ENCODE assay signal across 2 cellular contexts in the genomic region with DNA sequence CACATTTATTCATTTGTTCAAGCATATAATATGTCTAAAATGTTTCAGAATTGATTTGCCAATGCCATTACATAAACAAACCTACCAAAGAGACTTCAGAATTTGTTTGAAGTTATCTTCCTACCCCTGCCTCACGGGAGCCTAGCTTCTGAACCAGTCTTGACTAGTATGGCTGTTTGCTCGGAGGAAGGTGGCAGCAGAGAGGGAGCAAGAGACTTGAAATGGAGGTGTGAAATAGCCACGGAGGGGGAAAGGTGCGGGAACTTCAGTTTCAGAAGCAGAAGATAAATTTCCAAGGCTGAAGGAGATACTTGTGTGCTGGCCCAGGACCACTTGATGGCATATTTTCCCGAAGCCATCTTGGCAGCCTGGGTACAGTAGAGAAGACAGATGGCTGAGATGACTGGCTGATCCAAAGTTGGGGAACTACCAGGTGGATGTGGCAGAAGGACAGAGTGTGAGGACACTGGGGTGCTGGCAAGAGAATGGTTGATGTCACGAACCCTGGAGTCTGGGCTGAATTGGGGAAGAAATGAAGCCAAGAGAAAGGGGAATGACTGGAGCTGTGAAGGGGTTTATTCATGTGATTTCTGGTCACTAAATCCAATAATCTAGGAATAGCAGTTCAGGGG.
TF ChIP-seq lines count a peak whose summit lies in the region.

No MANE protein-coding gene starts in this region.

TF ChIP-seq in HepG2, 621 proteins besides CTCF, POLR2A, EP300 and RAD21:
- TF ChIP-seq PPARG (CRISPR knock-in tag; conservative IDR thresholded peaks at IDR 0.05) (no peak), RFX3 (CRISPR knock-in tag; IDR thresholded peaks at IDR 0.05) (no peak), ZNF317 (CRISPR knock-in tag; IDR thresholded peaks at IDR 0.05) (no peak), SSRP1 (CRISPR knock-in tag; IDR thresholded peaks at IDR 0.05) (no peak), CBX1 (IDR thresholded peaks at IDR 0.05; ENCODE audit: low read depth) (no peak), ATF7-NPFF (CRISPR knock-in tag; IDR thresholded peaks at IDR 0.05; ENCODE audit: low read depth) (no peak), ZNF562 (CRISPR knock-in tag; IDR thresholded peaks at IDR 0.05; ENCODE audit: borderline replicate concordance) (no peak), MLLT10 (CRISPR knock-in tag; IDR thresholded peaks at IDR 0.05) (no peak), SP2 (CRISPR knock-in tag; IDR thresholded peaks at IDR 0.05) (no peak)
- TF ChIP-seq, protein P1, sequence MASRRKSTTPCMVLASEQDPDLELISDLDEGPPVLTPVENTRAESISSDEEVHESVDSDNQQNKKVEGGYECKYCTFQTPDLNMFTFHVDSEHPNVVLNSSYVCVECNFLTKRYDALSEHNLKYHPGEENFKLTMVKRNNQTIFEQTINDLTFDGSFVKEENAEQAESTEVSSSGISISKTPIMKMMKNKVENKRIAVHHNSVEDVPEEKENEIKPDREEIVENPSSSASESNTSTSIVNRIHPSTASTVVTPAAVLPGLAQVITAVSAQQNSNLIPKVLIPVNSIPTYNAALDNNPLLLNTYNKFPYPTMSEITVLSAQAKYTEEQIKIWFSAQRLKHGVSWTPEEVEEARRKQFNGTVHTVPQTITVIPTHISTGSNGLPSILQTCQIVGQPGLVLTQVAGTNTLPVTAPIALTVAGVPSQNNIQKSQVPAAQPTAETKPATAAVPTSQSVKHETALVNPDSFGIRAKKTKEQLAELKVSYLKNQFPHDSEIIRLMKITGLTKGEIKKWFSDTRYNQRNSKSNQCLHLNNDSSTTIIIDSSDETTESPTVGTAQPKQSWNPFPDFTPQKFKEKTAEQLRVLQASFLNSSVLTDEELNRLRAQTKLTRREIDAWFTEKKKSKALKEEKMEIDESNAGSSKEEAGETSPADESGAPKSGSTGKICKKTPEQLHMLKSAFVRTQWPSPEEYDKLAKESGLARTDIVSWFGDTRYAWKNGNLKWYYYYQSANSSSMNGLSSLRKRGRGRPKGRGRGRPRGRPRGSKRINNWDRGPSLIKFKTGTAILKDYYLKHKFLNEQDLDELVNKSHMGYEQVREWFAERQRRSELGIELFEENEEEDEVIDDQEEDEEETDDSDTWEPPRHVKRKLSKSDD (CRISPR knock-in tag; IDR thresholded peaks at IDR 0.05; ENCODE audit: low read depth) = no peak
- TF ChIP-seq, protein P2, sequence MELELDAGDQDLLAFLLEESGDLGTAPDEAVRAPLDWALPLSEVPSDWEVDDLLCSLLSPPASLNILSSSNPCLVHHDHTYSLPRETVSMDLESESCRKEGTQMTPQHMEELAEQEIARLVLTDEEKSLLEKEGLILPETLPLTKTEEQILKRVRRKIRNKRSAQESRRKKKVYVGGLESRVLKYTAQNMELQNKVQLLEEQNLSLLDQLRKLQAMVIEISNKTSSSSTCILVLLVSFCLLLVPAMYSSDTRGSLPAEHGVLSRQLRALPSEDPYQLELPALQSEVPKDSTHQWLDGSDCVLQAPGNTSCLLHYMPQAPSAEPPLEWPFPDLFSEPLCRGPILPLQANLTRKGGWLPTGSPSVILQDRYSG (CRISPR knock-in tag; IDR thresholded peaks at IDR 0.05) = no peak
- TF ChIP-seq, protein P3, sequence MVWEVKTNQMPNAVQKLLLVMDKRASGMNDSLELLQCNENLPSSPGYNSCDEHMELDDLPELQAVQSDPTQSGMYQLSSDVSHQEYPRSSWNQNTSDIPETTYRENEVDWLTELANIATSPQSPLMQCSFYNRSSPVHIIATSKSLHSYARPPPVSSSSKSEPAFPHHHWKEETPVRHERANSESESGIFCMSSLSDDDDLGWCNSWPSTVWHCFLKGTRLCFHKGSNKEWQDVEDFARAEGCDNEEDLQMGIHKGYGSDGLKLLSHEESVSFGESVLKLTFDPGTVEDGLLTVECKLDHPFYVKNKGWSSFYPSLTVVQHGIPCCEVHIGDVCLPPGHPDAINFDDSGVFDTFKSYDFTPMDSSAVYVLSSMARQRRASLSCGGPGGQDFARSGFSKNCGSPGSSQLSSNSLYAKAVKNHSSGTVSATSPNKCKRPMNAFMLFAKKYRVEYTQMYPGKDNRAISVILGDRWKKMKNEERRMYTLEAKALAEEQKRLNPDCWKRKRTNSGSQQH (CRISPR knock-in tag; IDR thresholded peaks at IDR 0.05; ENCODE audit: low read depth) = no peak
- TF ChIP-seq, protein P4, sequence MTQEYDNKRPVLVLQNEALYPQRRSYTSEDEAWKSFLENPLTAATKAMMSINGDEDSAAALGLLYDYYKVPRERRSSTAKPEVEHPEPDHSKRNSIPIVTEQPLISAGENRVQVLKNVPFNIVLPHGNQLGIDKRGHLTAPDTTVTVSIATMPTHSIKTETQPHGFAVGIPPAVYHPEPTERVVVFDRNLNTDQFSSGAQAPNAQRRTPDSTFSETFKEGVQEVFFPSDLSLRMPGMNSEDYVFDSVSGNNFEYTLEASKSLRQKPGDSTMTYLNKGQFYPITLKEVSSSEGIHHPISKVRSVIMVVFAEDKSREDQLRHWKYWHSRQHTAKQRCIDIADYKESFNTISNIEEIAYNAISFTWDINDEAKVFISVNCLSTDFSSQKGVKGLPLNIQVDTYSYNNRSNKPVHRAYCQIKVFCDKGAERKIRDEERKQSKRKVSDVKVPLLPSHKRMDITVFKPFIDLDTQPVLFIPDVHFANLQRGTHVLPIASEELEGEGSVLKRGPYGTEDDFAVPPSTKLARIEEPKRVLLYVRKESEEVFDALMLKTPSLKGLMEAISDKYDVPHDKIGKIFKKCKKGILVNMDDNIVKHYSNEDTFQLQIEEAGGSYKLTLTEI (CRISPR knock-in tag; conservative IDR thresholded peaks at IDR 0.05) = no peak

TF ChIP-seq in WTC11, 78 proteins besides CTCF, POLR2A, EP300 and RAD21:
- TF ChIP-seq MXD4 (CRISPR knock-in tag; IDR thresholded peaks at IDR 0.05; ENCODE audit: borderline replicate concordance) (no peak), NFE2L1 (CRISPR knock-in tag; IDR thresholded peaks at IDR 0.05) (no peak), CREB1 (CRISPR knock-in tag; IDR thresholded peaks at IDR 0.05) (no peak), NR1H2 (CRISPR knock-in tag; IDR thresholded peaks at IDR 0.05) (no peak), FOXJ3 (CRISPR knock-in tag; IDR thresholded peaks at IDR 0.05; ENCODE audit: borderline replicate concordance) (no peak), ZNF671 (CRISPR knock-in tag; IDR thresholded peaks at IDR 0.05) (no peak)
- TF ChIP-seq, protein P5, sequence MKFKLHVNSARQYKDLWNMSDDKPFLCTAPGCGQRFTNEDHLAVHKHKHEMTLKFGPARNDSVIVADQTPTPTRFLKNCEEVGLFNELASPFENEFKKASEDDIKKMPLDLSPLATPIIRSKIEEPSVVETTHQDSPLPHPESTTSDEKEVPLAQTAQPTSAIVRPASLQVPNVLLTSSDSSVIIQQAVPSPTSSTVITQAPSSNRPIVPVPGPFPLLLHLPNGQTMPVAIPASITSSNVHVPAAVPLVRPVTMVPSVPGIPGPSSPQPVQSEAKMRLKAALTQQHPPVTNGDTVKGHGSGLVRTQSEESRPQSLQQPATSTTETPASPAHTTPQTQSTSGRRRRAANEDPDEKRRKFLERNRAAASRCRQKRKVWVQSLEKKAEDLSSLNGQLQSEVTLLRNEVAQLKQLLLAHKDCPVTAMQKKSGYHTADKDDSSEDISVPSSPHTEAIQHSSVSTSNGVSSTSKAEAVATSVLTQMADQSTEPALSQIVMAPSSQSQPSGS (CRISPR knock-in tag; IDR thresholded peaks at IDR 0.05; ENCODE audit: borderline replicate concordance, low read depth) = no peak
- TF ChIP-seq, protein P6, sequence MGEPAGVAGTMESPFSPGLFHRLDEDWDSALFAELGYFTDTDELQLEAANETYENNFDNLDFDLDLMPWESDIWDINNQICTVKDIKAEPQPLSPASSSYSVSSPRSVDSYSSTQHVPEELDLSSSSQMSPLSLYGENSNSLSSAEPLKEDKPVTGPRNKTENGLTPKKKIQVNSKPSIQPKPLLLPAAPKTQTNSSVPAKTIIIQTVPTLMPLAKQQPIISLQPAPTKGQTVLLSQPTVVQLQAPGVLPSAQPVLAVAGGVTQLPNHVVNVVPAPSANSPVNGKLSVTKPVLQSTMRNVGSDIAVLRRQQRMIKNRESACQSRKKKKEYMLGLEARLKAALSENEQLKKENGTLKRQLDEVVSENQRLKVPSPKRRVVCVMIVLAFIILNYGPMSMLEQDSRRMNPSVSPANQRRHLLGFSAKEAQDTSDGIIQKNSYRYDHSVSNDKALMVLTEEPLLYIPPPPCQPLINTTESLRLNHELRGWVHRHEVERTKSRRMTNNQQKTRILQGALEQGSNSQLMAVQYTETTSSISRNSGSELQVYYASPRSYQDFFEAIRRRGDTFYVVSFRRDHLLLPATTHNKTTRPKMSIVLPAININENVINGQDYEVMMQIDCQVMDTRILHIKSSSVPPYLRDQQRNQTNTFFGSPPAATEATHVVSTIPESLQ (CRISPR knock-in tag; IDR thresholded peaks at IDR 0.05) = no peak
- TF ChIP-seq, protein P7, sequence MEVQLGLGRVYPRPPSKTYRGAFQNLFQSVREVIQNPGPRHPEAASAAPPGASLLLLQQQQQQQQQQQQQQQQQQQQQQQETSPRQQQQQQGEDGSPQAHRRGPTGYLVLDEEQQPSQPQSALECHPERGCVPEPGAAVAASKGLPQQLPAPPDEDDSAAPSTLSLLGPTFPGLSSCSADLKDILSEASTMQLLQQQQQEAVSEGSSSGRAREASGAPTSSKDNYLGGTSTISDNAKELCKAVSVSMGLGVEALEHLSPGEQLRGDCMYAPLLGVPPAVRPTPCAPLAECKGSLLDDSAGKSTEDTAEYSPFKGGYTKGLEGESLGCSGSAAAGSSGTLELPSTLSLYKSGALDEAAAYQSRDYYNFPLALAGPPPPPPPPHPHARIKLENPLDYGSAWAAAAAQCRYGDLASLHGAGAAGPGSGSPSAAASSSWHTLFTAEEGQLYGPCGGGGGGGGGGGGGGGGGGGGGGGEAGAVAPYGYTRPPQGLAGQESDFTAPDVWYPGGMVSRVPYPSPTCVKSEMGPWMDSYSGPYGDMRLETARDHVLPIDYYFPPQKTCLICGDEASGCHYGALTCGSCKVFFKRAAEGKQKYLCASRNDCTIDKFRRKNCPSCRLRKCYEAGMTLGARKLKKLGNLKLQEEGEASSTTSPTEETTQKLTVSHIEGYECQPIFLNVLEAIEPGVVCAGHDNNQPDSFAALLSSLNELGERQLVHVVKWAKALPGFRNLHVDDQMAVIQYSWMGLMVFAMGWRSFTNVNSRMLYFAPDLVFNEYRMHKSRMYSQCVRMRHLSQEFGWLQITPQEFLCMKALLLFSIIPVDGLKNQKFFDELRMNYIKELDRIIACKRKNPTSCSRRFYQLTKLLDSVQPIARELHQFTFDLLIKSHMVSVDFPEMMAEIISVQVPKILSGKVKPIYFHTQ (CRISPR knock-in tag; IDR thresholded peaks at IDR 0.05) = no peak
TF ChIP-seq in WTC11: peak in this region for 0.
